ENCODE assay signal across 8 cellular contexts in genomic region chr16:2213817-2214720, GRCh38.
DNase-seq lines count a peak whose midpoint lies in the region; ATAC-seq lines count a peak whose summit lies in the region.

No MANE protein-coding gene starts in this region.

- H3K36me3 ChIP-seq in iPS-20b (ENCODE audit: insufficient read depth, low read depth, low read length) (peaks cover 19% of the 10 kb centered on the region), subcutaneous abdominal adipose tissue (ENCODE audit: control insufficient read depth in 5 of 5, insufficient read depth in 5 of 5, low read length in 5 of 5) (peaks cover 0 to 23% (median 12%) of the 10 kb centered on the region in 5 donors)

- H3K9me3 ChIP-seq in iPS-20b (ENCODE audit: insufficient read depth, low read depth, low read length) (no peaks in the 10 kb centered on the region), subcutaneous abdominal adipose tissue (ENCODE audit: control insufficient read depth in 5 of 5, low read length in 5 of 5) (no peaks in the 10 kb centered on the region)

- peak; percentile 63 for DNase-seq in DMS53 (lab: John Stamatoyannopoulos, UW)
- DNase-seq in DMS53 treated with DMSO at 0.1 percent for 48 hours (lab: John Stamatoyannopoulos, UW; ENCODE audit: unreplicated experiment): no peak
- peak; percentile 66 for DNase-seq in activated CD8-positive, alpha-beta memory T cell treated with anti-CD3 and anti-CD28 coated beads, Interleukin-2, amount 50 U/mL, for 48 hours
- no peak for DNase-seq in iPS-NIHi11 (ENCODE audit: low spot score)
- DNase-seq in activated CD4-positive, alpha-beta T cell treated with anti-CD3 and anti-CD28 coated beads for 1 hour: no peak

- H3K27ac ChIP-seq in iPS-20b (ENCODE audit: low read length) (no peak overlapping the region), subcutaneous abdominal adipose tissue (ENCODE audit: low read depth, low read length) (no peak overlapping the region)

- H3K27me3 ChIP-seq in iPS-20b (ENCODE audit: insufficient read depth, low read length) (no peaks in the 10 kb centered on the region), subcutaneous abdominal adipose tissue (ENCODE audit: control insufficient read depth in 5 of 5, insufficient read depth in 4 of 5, low read length in 5 of 5) (no peaks in the 10 kb centered on the region)

- H3K9ac ChIP-seq in iPS-20b (ENCODE audit: low read depth, low read length) (peak overlapping the region; percentile 80; the same call in 1 of the 2 replicates), subcutaneous abdominal adipose tissue (ENCODE audit: low read length in 5 of 5) (peak overlapping the region in 4 of 5 donors; percentile 72 to 85 (median 74))

- ATAC-seq in HG03025 (IDR thresholded peaks at IDR 0.05; ENCODE audit: low FRiP score, unreplicated experiment): peak; percentile 22

- H3K4me1 ChIP-seq in iPS-20b (ENCODE audit: insufficient read depth, low read length) (peaks cover 9% of the 10 kb centered on the region), subcutaneous abdominal adipose tissue (ENCODE audit: control insufficient read depth in 5 of 5, insufficient read depth in 5 of 5, low read length in 5 of 5) (peaks cover 6 to 31% (median 22%) of the 10 kb centered on the region in 5 donors)

- H3K4me3 ChIP-seq in iPS-20b (ENCODE audit: low read length) (peak overlapping the region; percentile 84), subcutaneous abdominal adipose tissue (ENCODE audit: low read depth in 1 of 5, low read length in 5 of 5) (peak overlapping the region; percentile 63 to 88 (median 79))

Comparison
In these comparisons a context has a peak if more than half of its experiments do, and no peak if none do; other contexts are left out.
1. DNase-seq: peak in DMS53 (single experiment) and activated CD8-positive, alpha-beta memory T cell treated with anti-CD3 and anti-CD28 coated beads, Interleukin-2, amount 50 U/mL, for 48 hours (single experiment); none in DMS53 treated with DMSO at 0.1 percent for 48 hours (single experiment), iPS-NIHi11 (single experiment) and activated CD4-positive, alpha-beta T cell treated with anti-CD3 and anti-CD28 coated beads for 1 hour (single experiment).